Comparison of ENCODE assay signal across 1 cellular context in the genomic region with DNA sequence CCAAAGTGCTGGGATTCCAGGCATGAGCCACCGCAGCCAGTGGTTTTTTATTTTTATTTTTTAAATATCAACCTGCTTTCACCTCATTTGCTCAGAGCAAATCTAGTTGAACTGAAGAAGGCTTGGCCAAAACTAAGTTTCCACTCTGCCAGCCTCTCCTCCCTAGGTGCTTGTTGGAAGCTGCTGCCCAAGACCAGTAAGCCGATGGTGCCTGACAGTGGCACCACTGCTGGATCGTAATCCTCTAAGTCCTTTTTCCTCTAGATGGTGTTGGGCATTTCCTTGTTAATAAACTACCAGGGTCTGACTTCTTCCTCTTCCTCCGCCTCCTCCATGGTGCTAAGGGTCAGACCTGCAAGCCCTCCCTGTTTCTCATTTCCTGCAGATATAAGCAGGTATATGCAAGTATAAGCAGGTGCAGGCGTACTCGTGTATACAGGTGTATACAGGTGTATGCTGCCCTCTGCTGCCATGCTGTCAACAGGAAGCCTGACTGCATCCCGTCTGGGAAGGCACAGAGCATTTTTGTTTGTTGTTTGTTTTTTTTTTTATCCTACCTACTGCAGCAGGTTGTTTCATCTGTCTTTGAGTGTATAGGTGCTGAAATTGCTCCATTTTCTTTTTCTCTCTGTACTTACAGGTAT.
TF ChIP-seq lines count a peak whose summit lies in the region.

No MANE protein-coding gene starts in this region.

TF ChIP-seq in SK-N-SH treated with all-trans-retinoic acid at 6 μM for 48 hours, 23 proteins besides CTCF, POLR2A, EP300 and RAD21 (continued from another document):
- TF ChIP-seq, protein P1, sequence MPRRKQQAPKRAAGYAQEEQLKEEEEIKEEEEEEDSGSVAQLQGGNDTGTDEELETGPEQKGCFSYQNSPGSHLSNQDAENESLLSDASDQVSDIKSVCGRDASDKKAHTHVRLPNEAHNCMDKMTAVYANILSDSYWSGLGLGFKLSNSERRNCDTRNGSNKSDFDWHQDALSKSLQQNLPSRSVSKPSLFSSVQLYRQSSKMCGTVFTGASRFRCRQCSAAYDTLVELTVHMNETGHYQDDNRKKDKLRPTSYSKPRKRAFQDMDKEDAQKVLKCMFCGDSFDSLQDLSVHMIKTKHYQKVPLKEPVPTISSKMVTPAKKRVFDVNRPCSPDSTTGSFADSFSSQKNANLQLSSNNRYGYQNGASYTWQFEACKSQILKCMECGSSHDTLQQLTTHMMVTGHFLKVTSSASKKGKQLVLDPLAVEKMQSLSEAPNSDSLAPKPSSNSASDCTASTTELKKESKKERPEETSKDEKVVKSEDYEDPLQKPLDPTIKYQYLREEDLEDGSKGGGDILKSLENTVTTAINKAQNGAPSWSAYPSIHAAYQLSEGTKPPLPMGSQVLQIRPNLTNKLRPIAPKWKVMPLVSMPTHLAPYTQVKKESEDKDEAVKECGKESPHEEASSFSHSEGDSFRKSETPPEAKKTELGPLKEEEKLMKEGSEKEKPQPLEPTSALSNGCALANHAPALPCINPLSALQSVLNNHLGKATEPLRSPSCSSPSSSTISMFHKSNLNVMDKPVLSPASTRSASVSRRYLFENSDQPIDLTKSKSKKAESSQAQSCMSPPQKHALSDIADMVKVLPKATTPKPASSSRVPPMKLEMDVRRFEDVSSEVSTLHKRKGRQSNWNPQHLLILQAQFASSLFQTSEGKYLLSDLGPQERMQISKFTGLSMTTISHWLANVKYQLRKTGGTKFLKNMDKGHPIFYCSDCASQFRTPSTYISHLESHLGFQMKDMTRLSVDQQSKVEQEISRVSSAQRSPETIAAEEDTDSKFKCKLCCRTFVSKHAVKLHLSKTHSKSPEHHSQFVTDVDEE (CRISPR knock-in tag; IDR thresholded peaks at IDR 0.05) = no peak
- TF ChIP-seq BACH2 (CRISPR knock-in tag; IDR thresholded peaks at IDR 0.05; ENCODE audit: borderline replicate concordance) (no peak), ZNF565 (CRISPR knock-in tag; conservative IDR thresholded peaks at IDR 0.05; ENCODE audit: low read depth) (no peak), PPARA (CRISPR knock-in tag; IDR thresholded peaks at IDR 0.05; ENCODE audit: borderline replicate concordance) (no peak), SNAI2 (CRISPR knock-in tag; IDR thresholded peaks at IDR 0.05) (no peak), TCF4 (CRISPR knock-in tag; IDR thresholded peaks at IDR 0.05; ENCODE audit: borderline replicate concordance) (no peak), CSDC2 (CRISPR knock-in tag; IDR thresholded peaks at IDR 0.05) (no peak), RARB (CRISPR knock-in tag; IDR thresholded peaks at IDR 0.05) (no peak)
- TF ChIP-seq, protein P2, sequence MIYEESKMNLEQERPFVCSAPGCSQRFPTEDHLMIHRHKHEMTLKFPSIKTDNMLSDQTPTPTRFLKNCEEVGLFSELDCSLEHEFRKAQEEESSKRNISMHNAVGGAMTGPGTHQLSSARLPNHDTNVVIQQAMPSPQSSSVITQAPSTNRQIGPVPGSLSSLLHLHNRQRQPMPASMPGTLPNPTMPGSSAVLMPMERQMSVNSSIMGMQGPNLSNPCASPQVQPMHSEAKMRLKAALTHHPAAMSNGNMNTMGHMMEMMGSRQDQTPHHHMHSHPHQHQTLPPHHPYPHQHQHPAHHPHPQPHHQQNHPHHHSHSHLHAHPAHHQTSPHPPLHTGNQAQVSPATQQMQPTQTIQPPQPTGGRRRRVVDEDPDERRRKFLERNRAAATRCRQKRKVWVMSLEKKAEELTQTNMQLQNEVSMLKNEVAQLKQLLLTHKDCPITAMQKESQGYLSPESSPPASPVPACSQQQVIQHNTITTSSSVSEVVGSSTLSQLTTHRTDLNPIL (CRISPR knock-in tag; IDR thresholded peaks at IDR 0.05; ENCODE audit: low read depth) = no peak
TF ChIP-seq in SK-N-SH treated with all-trans-retinoic acid at 6 μM for 48 hours: peak in this region for 0.
